Comparison of ENCODE assay signal across 8 cellular contexts in the genomic region with DNA sequence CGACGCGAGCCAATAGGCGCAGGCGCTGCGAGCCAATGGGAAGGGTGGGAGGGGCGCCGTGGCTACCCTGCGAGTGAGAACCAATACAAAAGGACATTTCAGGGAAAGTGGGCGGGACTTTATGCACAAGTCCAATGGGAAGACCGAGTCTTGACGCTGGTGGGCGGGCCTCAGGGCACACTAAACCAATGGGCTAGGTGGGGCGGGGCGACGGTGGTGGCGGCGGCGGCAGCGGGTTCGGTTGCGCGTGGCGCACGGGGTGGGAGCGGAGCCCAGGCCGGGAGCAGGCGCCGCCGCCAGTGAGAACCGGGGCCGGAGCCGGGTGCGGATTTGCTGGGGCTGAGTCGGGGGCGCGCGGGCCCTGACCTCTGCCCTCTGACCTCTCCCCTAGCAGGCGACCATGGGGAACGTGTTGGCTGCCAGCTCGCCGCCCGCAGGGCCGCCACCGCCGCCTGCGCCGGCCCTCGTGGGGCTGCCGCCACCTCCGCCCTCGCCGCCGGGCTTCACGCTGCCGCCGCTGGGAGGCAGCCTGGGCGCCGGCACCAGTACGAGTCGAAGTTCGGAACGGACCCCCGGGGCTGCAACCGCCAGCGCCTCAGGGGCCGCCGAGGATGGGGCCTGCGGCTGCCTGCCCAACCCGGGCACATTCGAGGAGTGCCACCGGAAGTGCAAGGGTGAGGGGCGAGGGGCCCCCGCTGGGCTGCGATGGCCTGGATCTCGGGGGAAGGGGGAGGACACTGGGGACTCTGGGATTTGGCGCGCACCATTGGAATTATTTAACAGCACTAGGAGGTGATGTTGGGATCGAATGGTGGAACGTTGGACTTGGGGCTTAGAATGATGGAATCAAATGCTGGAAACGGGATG. TPM values are rescaled to one million over a fixed set of nuclear protein-coding genes. Genes with fewer than 3 reads are reported as not detected.
DNase-seq lines count a peak whose midpoint lies in the region; ATAC-seq and TF ChIP-seq lines count a peak whose summit lies in the region.

Gene TOMM40 (plus strand): TSS at position 239 of the 867 bp plus-strand sequence. CDS start 162 bp downstream, at position 401.

- peak within 1 kb of the TSS; percentile 92 to 93 for H3K27ac ChIP-seq in SK-N-SH (ENCODE audit: low read depth in 2 of 2, low read length in 1 of 2)
- peak within 1 kb of the TSS; percentile 87 for H3K27ac ChIP-seq in cardiac muscle cell
- H3K27ac ChIP-seq in psoas muscle: peak within 1 kb of the TSS; percentile 94

- no peaks in the 10 kb centered on the region for H3K9me3 ChIP-seq in SK-N-SH
- H3K9me3 ChIP-seq in cardiac muscle cell (ENCODE audit: low read depth): no peaks in the 10 kb centered on the region
- no peaks in the 10 kb centered on the region for H3K9me3 ChIP-seq in psoas muscle

- CTCF ChIA-PET in SK-N-SH (lab: Yijun Ruan, JAX): interaction anchor here (1.8 to 2.1 kb wide), 2 partner anchors 12 to 107 kb away, joined by 4 to 16 read pairs; no protein-coding TSS in a partner anchor

- peaks cover 8 to 21% of the 10 kb centered on the region in 2 experiments; a peak in 2 of 4 replicates for H3K4me1 ChIP-seq in SK-N-SH (ENCODE audit: control insufficient read depth in 1 of 2, insufficient read depth in 2 of 2, low read depth in 1 of 2, low read length in 1 of 2)
- H3K4me1 ChIP-seq in cardiac muscle cell (ENCODE audit: low read depth): peaks cover 8% of the 10 kb centered on the region
- peaks cover 21% of the 10 kb centered on the region for H3K4me1 ChIP-seq in psoas muscle

- no peak for ATAC-seq in SK-N-SH treated with all-trans-retinoic acid at 6 μM for 48 hours
- ATAC-seq in HG03066 (IDR thresholded peaks at IDR 0.05; ENCODE audit: low read depth, unreplicated experiment): peak; percentile 61
- no peak for ATAC-seq in activated T-helper 17 cell treated with anti-CD3 and anti-CD28 coated beads, Interleukin-2, amount 50 U/mL, for 72 hours (replicated peaks)
- no peak for ATAC-seq in psoas muscle

- H3K9ac ChIP-seq in SK-N-SH: peak within 1 kb of the TSS; percentile 88

- POLR2A ChIA-PET in SK-N-SH (lab: Yijun Ruan, JAX): interaction anchor here (1.4 kb wide), 1 partner anchor 64 kb away, joined by 4 read pairs; the partner anchor contains the start of gene CLPTM1

- peak; percentile 97 for DNase-seq in SK-N-SH
- DNase-seq in NCI-H82 (lab: John Stamatoyannopoulos, UW): peak; percentile 54
- DNase-seq in cardiac muscle cell (ENCODE audit: low read depth in 1 of 2, low spot score in 1 of 2): peak in 1 of 2 donors; percentile 100
- DNase-seq in psoas muscle: peak; percentile 100
- DNase-seq in HuH-7 (ENCODE audit: low spot score): no peak

- H3K27me3 Mint-ChIP-seq in activated T-helper 17 cell treated with anti-CD3 and anti-CD28 coated beads, Interleukin-2, amount 50 U/mL, for 72 hours: no peaks in the 10 kb centered on the region

- H3F3A ChIP-seq in SK-N-SH (replicated peaks; ENCODE audit: insufficient read depth): peaks cover 17% of the 10 kb centered on the region

- H3K79me2 ChIP-seq in SK-N-SH (ENCODE audit: insufficient read depth): peaks cover 50% of the 10 kb centered on the region

- H3K36me3 ChIP-seq in SK-N-SH (replicated peaks in 1 of 2; ENCODE audit: control insufficient read depth in 1 of 2, insufficient read depth in 2 of 2, low read length in 1 of 2) (peaks cover 10 to 32% of the 10 kb centered on the region in 2 experiments), cardiac muscle cell (peaks cover 29% of the 10 kb centered on the region), psoas muscle (ENCODE audit: insufficient read depth in 1 of 2, low read depth in 1 of 2) (peaks cover 7 to 39% of the 10 kb centered on the region in 2 donors)

- no peaks in the 10 kb centered on the region for H4K20me1 ChIP-seq in SK-N-SH (ENCODE audit: insufficient read depth)

- peak within 1 kb of the TSS; percentile 77 for H2AFZ ChIP-seq in SK-N-SH (ENCODE audit: low read depth)

- peak within 1 kb of the TSS; percentile 86 for H3K27ac Mint-ChIP-seq in activated T-helper 17 cell treated with anti-CD3 and anti-CD28 coated beads, Interleukin-2, amount 50 U/mL, for 72 hours

- H3K27me3 ChIP-seq in SK-N-SH (ENCODE audit: insufficient read depth) (no peaks in the 10 kb centered on the region), cardiac muscle cell (no peaks in the 10 kb centered on the region), psoas muscle (ENCODE audit: insufficient read depth in 3 of 3, low read length in 2 of 3) (no peaks in the 10 kb centered on the region)

- peaks cover 27% of the 10 kb centered on the region for H3K4me1 Mint-ChIP-seq in activated T-helper 17 cell treated with anti-CD3 and anti-CD28 coated beads, Interleukin-2, amount 50 U/mL, for 72 hours

- H3K4me3 ChIP-seq in SK-N-SH (ENCODE audit: low read depth in 2 of 2, low read length in 1 of 2): peak within 1 kb of the TSS; percentile 84 to 97
- peak within 1 kb of the TSS; percentile 74 for H3K4me3 ChIP-seq in cardiac muscle cell
- H3K4me3 ChIP-seq in psoas muscle: peak within 1 kb of the TSS; percentile 72

- TF ChIP-seq EP300 in SK-N-SH (IDR thresholded peaks at IDR 0.05; ENCODE audit: borderline replicate concordance in 1 of 2, low read depth in 1 of 2, low read length in 1 of 2): no peak

- TF ChIP-seq CTCF in SK-N-SH (IDR thresholded peaks at IDR 0.05) (peak; percentile 24; the same call in 1 of the 2 replicates), cardiac muscle cell (IDR thresholded peaks at IDR 0.05; ENCODE audit: low read depth, low read length) (no peak), psoas muscle (IDR thresholded peaks at IDR 0.05) (peak; percentile 10)

- H3K4me3 Mint-ChIP-seq in activated T-helper 17 cell treated with anti-CD3 and anti-CD28 coated beads, Interleukin-2, amount 50 U/mL, for 72 hours: peak within 1 kb of the TSS; percentile 82

- H3K9me3 Mint-ChIP-seq in activated T-helper 17 cell treated with anti-CD3 and anti-CD28 coated beads, Interleukin-2, amount 50 U/mL, for 72 hours: no peaks in the 10 kb centered on the region

- no peak for TF ChIP-seq RAD21 in SK-N-SH (IDR thresholded peaks at IDR 0.05; ENCODE audit: low read length)

- WGBS in SK-N-SH (ENCODE audit: low lambda C conversion rate): 2% methylated on average over 24 of the region's 81 CpGs
- 0% methylated on average over 57 to 81 of the region's 81 CpGs for WGBS in psoas muscle, 3 donors

- intact Hi-C loops in psoas muscle (cut with DNase I): no loop called here

- H3K36me3 Mint-ChIP-seq in activated T-helper 17 cell treated with anti-CD3 and anti-CD28 coated beads, Interleukin-2, amount 50 U/mL, for 72 hours (ENCODE audit: low read depth): peaks cover 53% of the 10 kb centered on the region

- H3K9me2 ChIP-seq in SK-N-SH: no peaks in the 10 kb centered on the region

- H3K4me2 ChIP-seq in SK-N-SH: peak within 1 kb of the TSS; percentile 96

TF ChIP-seq in SK-N-SH, 30 proteins besides CTCF, POLR2A, EP300 and RAD21 (continues in another document):
- TF ChIP-seq GATA2 (CRISPR knock-in tag; IDR thresholded peaks at IDR 0.05) (no peak), TAF1 (IDR thresholded peaks at IDR 0.05; ENCODE audit: borderline replicate concordance, low read depth, low read length) (peak; percentile 23; the same call in 1 of the 2 replicates), ZBTB33 (IDR thresholded peaks at IDR 0.05; ENCODE audit: borderline replicate concordance, low read depth) (no peak), TEAD4 (IDR thresholded peaks at IDR 0.05; ENCODE audit: borderline replicate concordance, insufficient read depth) (no peak), TCF12 (IDR thresholded peaks at IDR 0.05) (no peak)

TF ChIP-seq in SK-N-SH treated with all-trans-retinoic acid at 6 μM for 48 hours, 23 proteins besides CTCF, POLR2A, EP300 and RAD21 (continues in another document):
- no peak for TF ChIP-seq PATZ1 (CRISPR knock-in tag; IDR thresholded peaks at IDR 0.05; ENCODE audit: borderline replicate concordance)

RNA-seq across cellular contexts. Expression of gene TOMM40, which starts in this region (rescaled TPM):
- 66.9 and 78.9 TPM in 2 replicates for polyA plus RNA-seq in SK-N-SH (2012; rRNA removed)
- polyA plus RNA-seq in SK-N-SH (2012; cell fraction: cytosol; rRNA removed): 35.9 and 62.2 TPM in 2 replicates
- polyA plus RNA-seq in SK-N-SH (2012; cell fraction: nucleus; rRNA removed): 55.6 and 65.1 TPM in 2 replicates
- total RNA-seq in activated T-helper 17 cell treated with anti-CD3 and anti-CD28 coated beads, Interleukin-2, amount 50 U/mL, for 72 hours: 100 to 1,000 TPM in 1 of 2 donors, 10 to 100 TPM in 1; 55.3 to 165 TPM
- total RNA-seq in cardiac muscle cell: 119 and 150 TPM in 2 replicates
- 135 and 172 TPM in 2 replicates for polyA plus RNA-seq in cardiac muscle cell
- 100 to 1,000 TPM in 1 of 4 donors, 10 to 100 TPM in 3; 42.3 to 111 (median 71.4) TPM for total RNA-seq in psoas muscle
- 100 to 1,000 TPM in 1 of 3 donors, 10 to 100 TPM in 2; 67.6 to 330 (median 69.7) TPM for polyA plus RNA-seq in psoas muscle
